31 cellular contexts compared by ENCODE assay signal in genomic region chr5:14864181-14864812, GRCh38. TPM values are rescaled to one million over a fixed set of nuclear protein-coding genes. Genes with fewer than 3 reads are reported as not detected.
A peak's percentile ranks its signal among the peaks of the same experiment; 100 is the strongest.
DNase-seq lines count a peak whose midpoint lies in the region; ATAC-seq, FAIRE-seq and TF ChIP-seq lines count a peak whose summit lies in the region.
"Had no signal": no experiment of that assay in that cellular context is flagged by ENCODE, and none has a peak within 500 bp of the region (broad histone marks: within the 10 kb centered on the region; RNA-seq: fewer than 3 reads in every experiment).

No MANE protein-coding gene starts in this region.

- H3K27me3 ChIP-seq in PC-3 (ENCODE audit: low read length) (peaks cover 7% of the 10 kb centered on the region; the same call in 1 of the 2 replicates), left ventricle myocardium inferior (ENCODE audit: low read depth) (no peaks in the 10 kb centered on the region), aorta (ENCODE audit: control insufficient read depth in 1 of 2, insufficient read depth in 2 of 2, low read length in 1 of 2) (no peaks in the 10 kb centered on the region), HepG2 (ENCODE audit: control insufficient read depth in 1 of 2, insufficient read depth in 2 of 2, low read length in 2 of 2) (no peaks in the 10 kb centered on the region)
- H3K27me3 ChIP-seq: hepatocyte, upper lobe of left lung had no signal

- no peak for ATAC-seq in activated T-cell treated with anti-CD3 and anti-CD28 coated beads, Interleukin-2, amount 50 U/mL, for 72 hours (replicated peaks in 1 of 2)
- peak; percentile 92 for ATAC-seq in PC-3
- no peak for ATAC-seq in aorta (ENCODE audit: low FRiP score)
- ATAC-seq in HepG2 = no peak
- ATAC-seq: activated CD4-positive, alpha-beta T cell treated with anti-CD3 and anti-CD28 coated beads for 36 hours; natural killer cell; stimulated activated naive B cell treated with anti-CD40 and anti-IgM and Interleukin-4, amounts not matched to agents 10 μg/mL and 1 μg/mL and 100 μg/mL, for 72 hours had no signal

- no peaks in the 10 kb centered on the region for H3K9me2 ChIP-seq in PC-3 (replicated peaks; ENCODE audit: low read length)

- H3K27me3 Mint-ChIP-seq in activated T-cell treated with anti-CD3 and anti-CD28 coated beads, Interleukin-2, amount 50 U/mL, for 72 hours (ENCODE audit: low read depth) = no peaks in the 10 kb centered on the region
- H3K27me3 Mint-ChIP-seq: activated CD4-positive, alpha-beta T cell treated with anti-CD3 and anti-CD28 coated beads for 36 hours; stimulated activated naive B cell treated with anti-CD40 and anti-IgM and Interleukin-4, amounts not matched to agents 10 μg/mL and 1 μg/mL and 100 μg/mL, for 72 hours had no signal

- no peaks in the 10 kb centered on the region for H3F3A ChIP-seq in PC-3 (ENCODE audit: low read length, unreplicated experiment)

- 57 to 65% methylated on average over 2 of the region's 2 CpGs for WGBS in aorta, 2 donors
- WGBS in HepG2 (ENCODE audit: low lambda C conversion rate) = 100% methylated on average over 2 of the region's 2 CpGs

- TF ChIP-seq CTCF in PC-3 (conservative IDR thresholded peaks at IDR 0.05; ENCODE audit: low read depth, low read length) (no peak), left ventricle myocardium inferior (IDR thresholded peaks at IDR 0.05; ENCODE audit: borderline replicate concordance) (no peak), GM13976 (IDR thresholded peaks at IDR 0.05; ENCODE audit: borderline replicate concordance, control extremely low read depth, extremely low read depth, insufficient read depth, missing control alignments) (no peak), HepG2 (CRISPR knock-in tag; IDR thresholded peaks at IDR 0.05) (no peak)

- H2AFZ ChIP-seq in PC-3 (ENCODE audit: low read length) (no peak overlapping the region), HepG2 (ENCODE audit: low read length) (no peak overlapping the region)
- H2AFZ ChIP-seq: GM23248, hepatocyte had no signal

- H3K9ac ChIP-seq in PC-3 (ENCODE audit: low read length) = no peak overlapping the region
- no peak overlapping the region for H3K9ac ChIP-seq in HepG2 (ENCODE audit: insufficient read depth, low read depth, low read length)
- H3K9ac ChIP-seq: GM23248 had no signal

- no peak for FAIRE-seq in HepG2 (lab: Jason Lieb, UNC)
- FAIRE-seq: A204.1, frontal cortex, RCC 7860 had no signal

- peak overlapping the region; percentile 9 for H3K27ac Mint-ChIP-seq in activated T-cell treated with anti-CD3 and anti-CD28 coated beads, Interleukin-2, amount 50 U/mL, for 72 hours
- H3K27ac Mint-ChIP-seq: activated CD4-positive, alpha-beta T cell treated with anti-CD3 and anti-CD28 coated beads for 36 hours; HFFc6; natural killer cell; stimulated activated naive B cell treated with anti-CD40 and anti-IgM and Interleukin-4, amounts not matched to agents 10 μg/mL and 1 μg/mL and 100 μg/mL, for 72 hours had no signal

- no peak overlapping the region for H3K4me3 Mint-ChIP-seq in activated T-cell treated with anti-CD3 and anti-CD28 coated beads, Interleukin-2, amount 50 U/mL, for 72 hours
- H3K4me3 Mint-ChIP-seq: activated CD4-positive, alpha-beta T cell treated with anti-CD3 and anti-CD28 coated beads for 36 hours; HFFc6; natural killer cell; stimulated activated naive B cell treated with anti-CD40 and anti-IgM and Interleukin-4, amounts not matched to agents 10 μg/mL and 1 μg/mL and 100 μg/mL, for 72 hours had no signal

- no peak overlapping the region for H3K4me3 ChIP-seq in PC-3 (ENCODE audit: low read length)
- no peak overlapping the region for H3K4me3 ChIP-seq in left ventricle myocardium inferior
- H3K4me3 ChIP-seq in aorta (ENCODE audit: low read length in 2 of 2) = no peak overlapping the region
- no peak overlapping the region for H3K4me3 ChIP-seq in HepG2 (replicated peaks in 1 of 3; ENCODE audit: insufficient read depth in 1 of 3, low read depth in 2 of 3, low read length in 3 of 3)
- H3K4me3 ChIP-seq: GM23248, hepatocyte, skin epidermis, upper lobe of left lung had no signal

- no peak for TF ChIP-seq EP300 in HepG2 (IDR thresholded peaks at IDR 0.05; ENCODE audit: low read depth in 2 of 2, low read length in 2 of 2)
- TF ChIP-seq EP300 in HepG2 (CRISPR knock-in tag; IDR thresholded peaks at IDR 0.05; ENCODE audit: borderline replicate concordance) = no peak

- POLR2A ChIA-PET in PC-3 (lab: Charles Lee; ENCODE audit: unreplicated experiment) (no interaction called here), HepG2 (lab: Yijun Ruan, JAX) (no interaction called here)

- no peaks in the 10 kb centered on the region for H3K36me3 Mint-ChIP-seq in activated T-cell treated with anti-CD3 and anti-CD28 coated beads, Interleukin-2, amount 50 U/mL, for 72 hours (ENCODE audit: insufficient read depth in 2 of 2)
- H3K36me3 Mint-ChIP-seq: natural killer cell; stimulated activated naive B cell treated with anti-CD40 and anti-IgM and Interleukin-4, amounts not matched to agents 10 μg/mL and 1 μg/mL and 100 μg/mL, for 72 hours had no signal

- no peak for TF ChIP-seq POLR2A in HepG2 (IDR thresholded peaks at IDR 0.05; ENCODE audit: insufficient read depth in 1 of 2, low read depth in 2 of 2, low read length in 2 of 2)

- H4K20me1 ChIP-seq in PC-3 (ENCODE audit: low read length) (no peaks in the 10 kb centered on the region), HepG2 (ENCODE audit: insufficient read depth, low read length) (peaks cover 6% of the 10 kb centered on the region; the same call in 1 of the 2 replicates)

- no peak for DNase-seq in activated T-cell treated with anti-CD3 and anti-CD28 coated beads, Interleukin-2, amount 50 U/mL, for 72 hours
- DNase-seq in activated T-cell treated with anti-CD3 and anti-CD28 coated beads, Interleukin-2, amount 50 U/mL, for 48 hours = no peak
- peak; percentile 84 for DNase-seq in PC-3
- DNase-seq in left ventricle myocardium inferior = no peak
- DNase-seq in aorta = no peak
- no peak for DNase-seq in activated CD4-positive, alpha-beta T cell treated with anti-CD3 and anti-CD28 coated beads for 48 hours
- no peak for DNase-seq in GM13976 (ENCODE audit: low spot score)
- DNase-seq in HepG2 (ENCODE audit: low spot score) = no peak
- DNase-seq: activated CD4-positive, alpha-beta T cell treated with anti-CD3 and anti-CD28 coated beads for 36 hours; activated CD8-positive, alpha-beta memory T cell treated with anti-CD3 and anti-CD28 coated beads for 24 hours; activated gamma-delta T cell; activated T-cell treated with anti-CD3 and anti-CD28 coated beads for 4 hours; Calu3; caudate nucleus; DND-41; GM23248; HFFc6; natural killer cell; NCI-H1092; NCI-H1694 treated with DMSO at 0.1 percent for 48 hours; NCI-H226; occipital lobe; stimulated activated naive B cell treated with anti-CD40 and anti-IgM and Interleukin-4, amounts not matched to agents 10 μg/mL and 1 μg/mL and 100 μg/mL, for 72 hours; substantia nigra; SW 1271 had no signal

- TF ChIP-seq RAD21 in HepG2 (CRISPR knock-in tag; IDR thresholded peaks at IDR 0.05) = no peak

- peaks cover 19% of the 10 kb centered on the region for H3K4me1 ChIP-seq in PC-3 (ENCODE audit: insufficient read depth, low read length)
- peaks cover 81% of the 10 kb centered on the region for H3K4me1 ChIP-seq in left ventricle myocardium inferior
- H3K4me1 ChIP-seq in aorta (ENCODE audit: control insufficient read depth in 1 of 2, insufficient read depth in 2 of 2, low read length in 2 of 2) = peaks cover 11 to 14% of the 10 kb centered on the region in 2 donors
- H3K4me1 ChIP-seq in HepG2 (ENCODE audit: insufficient read depth, low read length) = peaks cover 40% of the 10 kb centered on the region
- H3K4me1 ChIP-seq: upper lobe of left lung had no signal

- peak overlapping the region; percentile 9 for H3K4me2 ChIP-seq in PC-3 (ENCODE audit: low read length)
- H3K4me2 ChIP-seq in HepG2 (ENCODE audit: low read depth, low read length) = no peak overlapping the region
- H3K4me2 ChIP-seq: hepatocyte had no signal

- H3K79me2 ChIP-seq in PC-3 (ENCODE audit: low read length) (no peaks in the 10 kb centered on the region), HepG2 (ENCODE audit: insufficient read depth, low read length) (peaks cover 45% of the 10 kb centered on the region)

- H3K9me3 ChIP-seq in PC-3 (ENCODE audit: low read length) = no peaks in the 10 kb centered on the region
- H3K9me3 ChIP-seq in left ventricle myocardium inferior (replicated peaks) = no peaks in the 10 kb centered on the region
- no peaks in the 10 kb centered on the region for H3K9me3 ChIP-seq in aorta (ENCODE audit: control insufficient read depth, low read length)
- no peaks in the 10 kb centered on the region for H3K9me3 ChIP-seq in HepG2 (ENCODE audit: low read length)
- H3K9me3 ChIP-seq: upper lobe of left lung had no signal

- intact Hi-C loops in PC-3 (cut with micrococcal nuclease) = loop anchor here (10.0 kb wide), 1 partner anchor 49 kb away; no protein-coding TSS in a partner anchor
- intact Hi-C loops in left ventricle myocardium inferior (cut with micrococcal nuclease) = loop anchor here (10.0 kb wide), 1 partner anchor 129 kb away; no protein-coding TSS in a partner anchor
- intact Hi-C loops in aorta (cut with DNase I) = loop anchor here in 1 of 2 donors (5.0 to 10.0 kb wide), 2 partner anchors 47 to 109 kb away; no protein-coding TSS in a partner anchor
- intact Hi-C loops in HepG2 (cut with micrococcal nuclease; ENCODE audit: unreplicated experiment) = no loop called here

- peaks cover 37% of the 10 kb centered on the region for H3K4me1 Mint-ChIP-seq in activated T-cell treated with anti-CD3 and anti-CD28 coated beads, Interleukin-2, amount 50 U/mL, for 72 hours (ENCODE audit: low read depth)

- BruUV-seq in PC-3 (replicated peaks; lab: Mats Ljungman, UMichigan) (no TSS peak), HepG2 (replicated peaks; lab: Mats Ljungman, UMichigan) (no TSS peak)

- no peaks in the 10 kb centered on the region for H3K9me3 Mint-ChIP-seq in activated T-cell treated with anti-CD3 and anti-CD28 coated beads, Interleukin-2, amount 50 U/mL, for 72 hours
- H3K9me3 Mint-ChIP-seq: HFFc6; natural killer cell; stimulated activated naive B cell treated with anti-CD40 and anti-IgM and Interleukin-4, amounts not matched to agents 10 μg/mL and 1 μg/mL and 100 μg/mL, for 72 hours had no signal

- CTCF ChIA-PET in PC-3 (lab: Charles Lee) = no interaction called here
- CTCF ChIA-PET in HepG2 (lab: Yijun Ruan, JAX; ENCODE audit: low intra/inter-chr PET ratio, low total read pairs) = no interaction called here

- in situ Hi-C loops in GM13976 (cut with MboI; ENCODE audit: low sequenced_read_pairs, unreplicated experiment) = no loop called here
- in situ Hi-C loops in HepG2 (cut with HindIII; ENCODE audit: extremely low pct_ligation_motif_present, low pct_unique_long_range_greater_than_20kb) = no loop called here

- no peaks in the 10 kb centered on the region for H3K36me3 ChIP-seq in PC-3 (ENCODE audit: low read depth, low read length)
- no peaks in the 10 kb centered on the region for H3K36me3 ChIP-seq in left ventricle myocardium inferior
- H3K36me3 ChIP-seq in aorta (ENCODE audit: control insufficient read depth in 1 of 2, insufficient read depth in 2 of 2, low read length in 1 of 2) = no peaks in the 10 kb centered on the region
- peaks cover 0 to 2% of the 10 kb centered on the region in 2 experiments; a peak in 2 of 5 replicates for H3K36me3 ChIP-seq in HepG2 (replicated peaks in 1 of 2; ENCODE audit: control insufficient read depth in 1 of 2, insufficient read depth in 2 of 2, low read length in 2 of 2)
- H3K36me3 ChIP-seq: upper lobe of left lung had no signal

- H3K27ac ChIP-seq in PC-3 (ENCODE audit: low read length) (peak overlapping the region; percentile 45), left ventricle myocardium inferior (replicated peaks) (peak overlapping the region; percentile 61), aorta (ENCODE audit: low read depth in 1 of 2, low read length in 2 of 2) (peak overlapping the region; percentile 30 to 75), HepG2 (ENCODE audit: extremely low read length, insufficient read depth, low read length) (no peak overlapping the region)
- H3K27ac ChIP-seq: GM23248, hepatocyte, skin epidermis, upper lobe of left lung had no signal

RNA-seq across cellular contexts. Expression of gene ANKH, which starts 7.3 kb away (rescaled TPM):
- total RNA-seq in activated T-cell treated with anti-CD3 and anti-CD28 coated beads, Interleukin-2, amount 50 U/mL, for 72 hours = 100 to 1,000 TPM in 1 of 2 donors, 10 to 100 TPM in 1; 86.3 to 103 TPM
- total RNA-seq in PC-3 (2014; rRNA removed) (10.9 and 11.6 TPM in 2 replicates), left ventricle myocardium inferior (227 TPM), aorta (100 to 1,000 TPM; 200 to 257 TPM), HepG2 (2016; rRNA removed; fragmentation: Illumina TruSeq; extraction: Trizol) (20.5 and 25.0 TPM in 2 replicates)
- polyA plus RNA-seq in aorta (100 to 1,000 TPM in 1 of 2 donors, 10 to 100 TPM in 1; 63.7 to 135 TPM), HepG2 (2011; rRNA removed) (36.0 and 37.5 TPM in 2 replicates)
- 30.6 and 33.5 TPM in 2 replicates for total RNA-seq in HepG2 (2016; cell fraction: cytosol; rRNA removed; fragmentation: Illumina TruSeq; extraction: Trizol; ENCODE audit: low read depth)
- total RNA-seq in HepG2 (2016; cell fraction: insoluble cytoplasmic fraction; rRNA removed; fragmentation: Illumina TruSeq; extraction: Trizol) = 16.2 and 25.0 TPM in 2 replicates
- total RNA-seq in HepG2 (2016; cell fraction: membrane; rRNA removed; fragmentation: Illumina TruSeq; extraction: Trizol) = 65.6 and 68.7 TPM in 2 replicates
- total RNA-seq in HepG2 (2016; cell fraction: nucleus; rRNA removed; fragmentation: Illumina TruSeq; extraction: Trizol) = 32.7 and 39.4 TPM in 2 replicates
- polyA plus RNA-seq in HepG2 (2011; cell fraction: cytosol; rRNA removed) = 42.6 and 44.0 TPM in 2 replicates
- 25.8 and 30.6 TPM in 2 replicates for polyA plus RNA-seq in HepG2 (2011; cell fraction: nucleus; rRNA removed)
- polyA plus RNA-seq in HepG2 (2012) = 30.1 and 34.0 TPM in 2 replicates
- polyA plus RNA-seq in HepG2 (2016; cell fraction: cytosol; fragmentation: Illumina TruSeq; extraction: Trizol; ENCODE audit: low read depth) = 56.4 and 58.7 TPM in 2 replicates
- 31.3 and 37.0 TPM in 2 replicates for polyA plus RNA-seq in HepG2 (2016; cell fraction: insoluble cytoplasmic fraction; fragmentation: Illumina TruSeq; extraction: Trizol; ENCODE audit: low read depth)
- 82.3 and 96.6 TPM in 2 replicates for polyA plus RNA-seq in HepG2 (2016; cell fraction: membrane; fragmentation: Illumina TruSeq; extraction: Trizol; ENCODE audit: low read depth)
- 37.3 and 45.0 TPM in 2 replicates for polyA plus RNA-seq in HepG2 (2016; cell fraction: nucleus; fragmentation: Illumina TruSeq; extraction: Trizol; ENCODE audit: insufficient read depth, low read depth)
- 91.4 and 122 TPM in 2 replicates for polyA minus RNA-seq in HepG2 (2011; rRNA and poly(A)+ RNA removed; ENCODE audit: low replicate concordance)
- 20.7 and 21.6 TPM in 2 replicates for polyA minus RNA-seq in HepG2 (2011; cell fraction: cytosol; rRNA and poly(A)+ RNA removed)
- polyA minus RNA-seq in HepG2 (2011; cell fraction: nucleus; rRNA and poly(A)+ RNA removed) = 54.6 and 56.5 TPM in 2 replicates
